Comparison of ENCODE assay signal across 1 cellular context in the genomic region with DNA sequence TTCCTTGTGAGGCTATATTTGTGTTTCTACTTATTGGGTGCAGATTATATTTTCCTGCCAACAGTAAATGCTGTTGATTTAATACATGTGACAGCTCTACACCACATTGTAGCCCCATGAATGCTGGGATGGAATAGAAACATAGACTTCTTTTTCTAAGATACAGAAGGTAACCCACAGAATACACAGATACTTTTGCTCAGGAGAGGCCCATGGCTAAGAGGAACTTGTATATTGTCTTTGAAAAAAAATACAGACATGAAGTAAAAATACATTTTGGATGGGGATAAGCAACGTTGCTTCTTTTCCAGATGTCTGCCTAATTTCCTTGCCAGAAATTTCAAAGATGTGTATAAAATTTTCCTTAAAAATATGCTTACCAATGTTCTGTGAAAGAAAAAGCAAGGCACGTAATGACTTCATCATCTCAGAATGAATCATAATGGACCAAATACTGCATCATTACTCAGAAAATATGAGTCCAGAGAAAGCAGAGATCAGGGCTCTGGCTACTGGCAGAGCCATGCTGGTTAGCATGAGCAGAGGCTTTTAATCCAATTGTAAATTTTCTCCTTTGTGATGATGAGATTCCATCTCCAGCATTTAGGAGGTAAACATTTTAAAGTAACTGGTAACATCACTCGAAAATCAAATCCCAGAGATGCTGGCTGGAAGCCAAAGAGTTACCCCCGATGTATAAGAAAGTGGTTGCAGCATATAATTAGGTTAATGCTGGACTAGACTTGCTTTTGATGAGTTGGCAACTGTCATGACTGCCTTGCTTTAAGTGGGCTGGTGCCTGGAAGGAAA.
TF ChIP-seq lines count a peak whose summit lies in the region.

No MANE protein-coding gene starts in this region.

TF ChIP-seq in GM23338, 12 proteins besides CTCF, POLR2A, EP300 and RAD21 (continued from another document):
- TF ChIP-seq, protein P1, sequence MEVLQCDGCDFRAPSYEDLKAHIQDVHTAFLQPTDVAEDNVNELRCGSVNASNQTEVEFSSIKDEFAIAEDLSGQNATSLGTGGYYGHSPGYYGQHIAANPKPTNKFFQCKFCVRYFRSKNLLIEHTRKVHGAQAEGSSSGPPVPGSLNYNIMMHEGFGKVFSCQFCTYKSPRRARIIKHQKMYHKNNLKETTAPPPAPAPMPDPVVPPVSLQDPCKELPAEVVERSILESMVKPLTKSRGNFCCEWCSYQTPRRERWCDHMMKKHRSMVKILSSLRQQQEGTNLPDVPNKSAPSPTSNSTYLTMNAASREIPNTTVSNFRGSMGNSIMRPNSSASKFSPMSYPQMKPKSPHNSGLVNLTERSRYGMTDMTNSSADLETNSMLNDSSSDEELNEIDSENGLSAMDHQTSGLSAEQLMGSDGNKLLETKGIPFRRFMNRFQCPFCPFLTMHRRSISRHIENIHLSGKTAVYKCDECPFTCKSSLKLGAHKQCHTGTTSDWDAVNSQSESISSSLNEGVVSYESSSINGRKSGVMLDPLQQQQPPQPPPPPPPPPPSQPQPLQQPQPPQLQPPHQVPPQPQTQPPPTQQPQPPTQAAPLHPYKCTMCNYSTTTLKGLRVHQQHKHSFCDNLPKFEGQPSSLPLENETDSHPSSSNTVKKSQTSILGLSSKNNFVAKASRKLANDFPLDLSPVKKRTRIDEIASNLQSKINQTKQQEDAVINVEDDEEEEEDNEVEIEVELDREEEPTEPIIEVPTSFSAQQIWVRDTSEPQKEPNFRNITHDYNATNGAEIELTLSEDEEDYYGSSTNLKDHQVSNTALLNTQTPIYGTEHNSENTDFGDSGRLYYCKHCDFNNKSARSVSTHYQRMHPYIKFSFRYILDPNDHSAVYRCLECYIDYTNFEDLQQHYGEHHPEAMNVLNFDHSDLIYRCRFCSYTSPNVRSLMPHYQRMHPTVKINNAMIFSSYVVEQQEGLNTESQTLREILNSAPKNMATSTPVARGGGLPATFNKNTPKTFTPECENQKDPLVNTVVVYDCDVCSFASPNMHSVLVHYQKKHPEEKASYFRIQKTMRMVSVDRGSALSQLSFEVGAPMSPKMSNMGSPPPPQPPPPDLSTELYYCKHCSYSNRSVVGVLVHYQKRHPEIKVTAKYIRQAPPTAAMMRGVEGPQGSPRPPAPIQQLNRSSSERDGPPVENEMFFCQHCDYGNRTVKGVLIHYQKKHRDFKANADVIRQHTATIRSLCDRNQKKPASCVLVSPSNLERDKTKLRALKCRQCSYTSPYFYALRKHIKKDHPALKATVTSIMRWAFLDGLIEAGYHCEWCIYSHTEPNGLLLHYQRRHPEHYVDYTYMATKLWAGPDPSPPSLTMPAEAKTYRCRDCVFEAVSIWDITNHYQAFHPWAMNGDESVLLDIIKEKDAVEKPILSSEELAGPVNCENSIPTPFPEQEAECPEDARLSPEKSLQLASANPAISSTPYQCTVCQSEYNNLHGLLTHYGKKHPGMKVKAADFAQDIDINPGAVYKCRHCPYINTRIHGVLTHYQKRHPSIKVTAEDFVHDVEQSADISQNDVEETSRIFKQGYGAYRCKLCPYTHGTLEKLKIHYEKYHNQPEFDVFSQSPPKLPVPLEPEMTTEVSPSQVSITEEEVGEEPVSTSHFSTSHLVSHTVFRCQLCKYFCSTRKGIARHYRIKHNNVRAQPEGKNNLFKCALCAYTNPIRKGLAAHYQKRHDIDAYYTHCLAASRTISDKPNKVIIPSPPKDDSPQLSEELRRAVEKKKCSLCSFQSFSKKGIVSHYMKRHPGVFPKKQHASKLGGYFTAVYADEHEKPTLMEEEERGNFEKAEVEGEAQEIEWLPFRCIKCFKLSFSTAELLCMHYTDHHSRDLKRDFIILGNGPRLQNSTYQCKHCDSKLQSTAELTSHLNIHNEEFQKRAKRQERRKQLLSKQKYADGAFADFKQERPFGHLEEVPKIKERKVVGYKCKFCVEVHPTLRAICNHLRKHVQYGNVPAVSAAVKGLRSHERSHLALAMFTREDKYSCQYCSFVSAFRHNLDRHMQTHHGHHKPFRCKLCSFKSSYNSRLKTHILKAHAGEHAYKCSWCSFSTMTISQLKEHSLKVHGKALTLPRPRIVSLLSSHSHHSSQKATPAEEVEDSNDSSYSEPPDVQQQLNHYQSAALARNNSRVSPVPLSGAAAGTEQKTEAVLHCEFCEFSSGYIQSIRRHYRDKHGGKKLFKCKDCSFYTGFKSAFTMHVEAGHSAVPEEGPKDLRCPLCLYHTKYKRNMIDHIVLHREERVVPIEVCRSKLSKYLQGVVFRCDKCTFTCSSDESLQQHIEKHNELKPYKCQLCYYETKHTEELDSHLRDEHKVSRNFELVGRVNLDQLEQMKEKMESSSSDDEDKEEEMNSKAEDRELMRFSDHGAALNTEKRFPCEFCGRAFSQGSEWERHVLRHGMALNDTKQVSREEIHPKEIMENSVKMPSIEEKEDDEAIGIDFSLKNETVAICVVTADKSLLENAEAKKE (CRISPR knock-in tag; IDR thresholded peaks at IDR 0.05): no peak
- no peak for TF ChIP-seq POLR2AphosphoS5 (IDR thresholded peaks at IDR 0.05; ENCODE audit: low read depth)
